In genomic region chr12:131266591-131267467, GRCh38 we compare ENCODE assay signal across 22 cellular contexts.
"Had no signal": no experiment of that assay in that cellular context is flagged by ENCODE, and none has a peak within 500 bp of the region (broad histone marks: within the 10 kb centered on the region; RNA-seq: fewer than 3 reads in every experiment).

No MANE protein-coding gene starts in this region.

- H3K27ac ChIP-seq: neural progenitor cell, thoracic aorta, upper lobe of left lung had no signal

- ATAC-seq: activated naive CD8-positive, alpha-beta T cell treated with anti-CD3 and anti-CD28 coated beads, Interleukin-2, amount 50 U/mL, for 24 hours; heart left ventricle; left lobe of liver; naive thymus-derived CD4-positive, alpha-beta T cell; stimulated activated memory B cell treated with anti-CD40 and anti-IgM and Interleukin-4, amounts not matched to agents 10 μg/mL and 1 μg/mL and 100 μg/mL, for 72 hours had no signal

- DNase-seq: activated CD4-positive, alpha-beta memory T cell treated with anti-CD3 and anti-CD28 coated beads for 36 hours; activated CD4-positive, alpha-beta T cell treated with anti-CD3 and anti-CD28 coated beads for 48 hours; activated gamma-delta T cell; activated naive CD4-positive, alpha-beta T cell treated with anti-CD3 and anti-CD28 coated beads, Interleukin-2, amount 50 U/mL, for 16 hours; activated naive CD8-positive, alpha-beta T cell treated with anti-CD3 and anti-CD28 coated beads, Interleukin-2, amount 50 U/mL, for 24 hours; caudate nucleus; effector memory CD4-positive, alpha-beta T cell; naive thymus-derived CD4-positive, alpha-beta T cell; retina; sigmoid colon; stimulated activated CD4-positive, alpha-beta T cell treated with anti-CD3 and anti-CD28 coated beads, Interleukin-15, amount 100 ng/mL, for 24 hours; stomach; upper lobe of left lung had no signal

- H3K4me3 ChIP-seq: esophagus muscularis mucosa, heart left ventricle, neural progenitor cell, sigmoid colon, smooth muscle cell, stomach, thoracic aorta, upper lobe of left lung had no signal

- FAIRE-seq: colon, endothelial cell of umbilical vein had no signal

- H3K27me3 ChIP-seq: esophagus muscularis mucosa, heart left ventricle, neural progenitor cell, sigmoid colon, stomach, upper lobe of left lung had no signal

- H3K9ac ChIP-seq: neural progenitor cell had no signal

- H3K4me1 ChIP-seq: neural progenitor cell, stomach, upper lobe of left lung had no signal

- H3K36me3 ChIP-seq: esophagus muscularis mucosa, heart left ventricle, neural progenitor cell, sigmoid colon, stomach, thoracic aorta, upper lobe of left lung had no signal

- H3K9me3 ChIP-seq: esophagus muscularis mucosa, heart left ventricle, sigmoid colon, stomach, thoracic aorta, upper lobe of left lung had no signal
